In genomic region chr6:99119109-99120031, GRCh38 we compare ENCODE assay signal across 8 cellular contexts.
A peak's percentile ranks its signal among the peaks of the same experiment; 100 is the strongest.
DNase-seq lines count a peak whose midpoint lies in the region; ATAC-seq and TF ChIP-seq lines count a peak whose summit lies in the region.

No MANE protein-coding gene starts in this region.

- intact Hi-C loops in stomach (cut with DNase I; ENCODE audit: low total_unique reads) = loop anchor here (10.0 kb wide), 1 partner anchor 1625 kb away; no protein-coding TSS in a partner anchor

- in situ Hi-C loops in astrocyte of the cerebellum (cut with HindIII; ENCODE audit: low sequenced_read_pairs) = loop anchor here (25.0 kb wide), 1 partner anchor 257 kb away; no protein-coding TSS in a partner anchor

- no peaks in the 10 kb centered on the region for H3K4me1 ChIP-seq in stomach

- TF ChIP-seq CTCF in astrocyte of the cerebellum (IDR thresholded peaks at IDR 0.05; ENCODE audit: low read depth, low read length, missing control alignments) (peak; percentile 62), stomach (IDR thresholded peaks at IDR 0.05) (peak in 5 of 7 experiments; percentile 21 to 63 (median 59))

- no peak overlapping the region for H3K4me3 ChIP-seq in astrocyte of the cerebellum (ENCODE audit: low read depth, low read length)
- no peak overlapping the region for H3K4me3 ChIP-seq in stomach

- H3K27me3 ChIP-seq in stomach = peaks cover 0 to 10% (median 3%) of the 10 kb centered on the region in 3 donors

- DNase-seq in DMS153 (lab: John Stamatoyannopoulos, UW) (peak; percentile 65), NCI-H748 (lab: John Stamatoyannopoulos, UW; ENCODE audit: unreplicated experiment) (peak; percentile 70), astrocyte of the cerebellum (ENCODE audit: low read depth) (peak; percentile 40), inferior parietal cortex (ENCODE audit: extremely low spot score) (peak; percentile 87), stomach (no peak)

- no peaks in the 10 kb centered on the region for H3K36me3 ChIP-seq in stomach

- no peaks in the 10 kb centered on the region for H3K9me3 ChIP-seq in stomach

- H3K27ac ChIP-seq in stomach = no peak overlapping the region

- peak; percentile 66 for ATAC-seq in GM19328 (IDR thresholded peaks at IDR 0.05; ENCODE audit: unreplicated experiment)
- peak; percentile 49 for ATAC-seq in HG03571 (IDR thresholded peaks at IDR 0.05; ENCODE audit: unreplicated experiment)
- ATAC-seq in HG03135 (IDR thresholded peaks at IDR 0.05; ENCODE audit: unreplicated experiment) = no peak

- WGBS in stomach, 5 donors = 42 to 55% (median 47%) methylated on average over 8 of the region's 8 CpGs

- no peak for TF ChIP-seq EP300 in stomach (IDR thresholded peaks at IDR 0.05)

- TF ChIP-seq POLR2A in stomach (IDR thresholded peaks at IDR 0.05) = no peak
